In the genomic region with DNA sequence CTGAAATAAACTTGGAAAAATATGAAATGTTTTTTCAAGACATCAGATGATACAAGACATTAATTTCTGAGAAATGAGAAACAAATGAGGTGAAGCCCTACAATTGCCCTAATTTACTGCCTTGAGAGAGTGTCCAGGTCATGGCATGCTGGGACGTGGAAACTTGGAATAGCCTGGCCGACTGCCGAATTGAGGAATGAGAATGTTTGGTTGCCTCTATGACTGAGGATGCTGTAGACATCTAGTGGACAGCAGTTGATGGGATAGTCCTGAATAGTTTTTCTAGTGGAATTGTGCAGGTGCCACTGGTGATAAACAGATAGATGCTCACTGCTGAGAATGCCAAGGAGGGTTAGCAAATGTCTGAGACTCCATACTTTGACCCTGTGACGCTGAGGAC, we compare ENCODE assay signal across 24 cellular contexts.
"Had no signal": no experiment of that assay in that cellular context is flagged by ENCODE, and none has a peak within 500 bp of the region (broad histone marks: within the 10 kb centered on the region; RNA-seq: fewer than 3 reads in every experiment).

No MANE protein-coding gene starts in this region.

- H3K27ac ChIP-seq: ascending aorta, coronary artery, esophagus squamous epithelium, foreskin keratinocyte, lower lobe of right lung, spleen, thoracic aorta, upper lobe of left lung had no signal

- H3K9me3 Mint-ChIP-seq: activated naive CD4-positive, alpha-beta T cell treated with anti-CD3 and anti-CD28 coated beads, Interleukin-2, amount 50 U/mL, for 72 hours; activated T-cell treated with anti-CD3 and anti-CD28 coated beads, Interleukin-2, amount 50 U/mL, for 24 hours; activated T-helper 17 cell treated with anti-CD3 and anti-CD28 coated beads, Interleukin-2, amount 50 U/mL, for 72 hours; central memory CD8-positive, alpha-beta T cell had no signal

- H3K27me3 Mint-ChIP-seq: activated T-cell treated with anti-CD3 and anti-CD28 coated beads, Interleukin-2, amount 50 U/mL, for 24 hours; progenitor cell of endocrine pancreas had no signal

- H3K36me3 ChIP-seq: ascending aorta, esophagus squamous epithelium, lower lobe of right lung, spleen, thoracic aorta, upper lobe of left lung had no signal

- H3K4me1 Mint-ChIP-seq: activated T-helper 17 cell treated with anti-CD3 and anti-CD28 coated beads, Interleukin-2, amount 50 U/mL, for 72 hours; central memory CD8-positive, alpha-beta T cell had no signal

- H3K4me3 ChIP-seq: ascending aorta, coronary artery, esophagus squamous epithelium, lower lobe of right lung, mucosa of descending colon, spleen, thoracic aorta, upper lobe of left lung had no signal

- H3K4me3 Mint-ChIP-seq: activated CD8-positive, alpha-beta T cell treated with anti-CD3 and anti-CD28 coated beads, Interleukin-2, amount 10 ng/mL, durations not matched to agents 7 days and 5 days; activated T-cell treated with anti-CD3 and anti-CD28 coated beads, Interleukin-2, amount 50 U/mL, for 24 hours; activated T-helper 17 cell treated with anti-CD3 and anti-CD28 coated beads, Interleukin-2, amount 50 U/mL, for 72 hours; central memory CD8-positive, alpha-beta T cell had no signal

- H3K27me3 ChIP-seq: ascending aorta, esophagus squamous epithelium, spleen, upper lobe of left lung had no signal

- ATAC-seq: activated CD8-positive, alpha-beta T cell treated with anti-CD3 and anti-CD28 coated beads, Interleukin-2, amount 10 ng/mL, durations not matched to agents 7 days and 5 days; activated naive CD4-positive, alpha-beta T cell treated with anti-CD3 and anti-CD28 coated beads, Interleukin-2, amount 50 U/mL, for 72 hours; activated T-helper 17 cell treated with anti-CD3 and anti-CD28 coated beads, Interleukin-2, amount 50 U/mL, for 72 hours; foreskin keratinocyte; left lobe of liver; lower lobe of right lung; mucosa of descending colon had no signal

- H3K27ac Mint-ChIP-seq: activated CD8-positive, alpha-beta T cell treated with anti-CD3 and anti-CD28 coated beads, Interleukin-2, amount 10 ng/mL, durations not matched to agents 7 days and 5 days; activated naive CD4-positive, alpha-beta T cell treated with anti-CD3 and anti-CD28 coated beads, Interleukin-2, amount 50 U/mL, for 72 hours; activated T-cell treated with anti-CD3 and anti-CD28 coated beads, Interleukin-2, amount 50 U/mL, for 24 hours; activated T-helper 17 cell treated with anti-CD3 and anti-CD28 coated beads, Interleukin-2, amount 50 U/mL, for 72 hours; progenitor cell of endocrine pancreas had no signal

- DNase-seq: activated CD4-positive, alpha-beta T cell treated with anti-CD3 and anti-CD28 coated beads for 1 hour; activated CD4-positive, alpha-beta T cell treated with anti-CD3 and anti-CD28 coated beads, Interleukin-2, amount 50 U/mL, for 1 hour; activated CD8-positive, alpha-beta T cell treated with anti-CD3 and anti-CD28 coated beads, Interleukin-2, amount 10 ng/mL, durations not matched to agents 7 days and 5 days; activated T-cell treated with anti-CD3 and anti-CD28 coated beads, Interleukin-2, amount 50 U/mL, for 24 hours; esophagus squamous epithelium; kidney; lower lobe of right lung; mesendoderm; mucosa of descending colon; occipital lobe; spleen; stimulated activated CD4-positive, alpha-beta T cell treated with anti-CD3 and anti-CD28 coated beads, Interleukin-4, amount 100 ng/mL, for 1 hour; stimulated activated naive CD4-positive, alpha-beta T cell treated with Interleukin-2 at 50 U/mL for 16 hours; T-helper 9 cell; upper lobe of left lung had no signal

- H3K36me3 Mint-ChIP-seq: activated naive CD4-positive, alpha-beta T cell treated with anti-CD3 and anti-CD28 coated beads, Interleukin-2, amount 50 U/mL, for 72 hours had no signal
